18 cellular contexts compared by ENCODE assay signal in the genomic region with DNA sequence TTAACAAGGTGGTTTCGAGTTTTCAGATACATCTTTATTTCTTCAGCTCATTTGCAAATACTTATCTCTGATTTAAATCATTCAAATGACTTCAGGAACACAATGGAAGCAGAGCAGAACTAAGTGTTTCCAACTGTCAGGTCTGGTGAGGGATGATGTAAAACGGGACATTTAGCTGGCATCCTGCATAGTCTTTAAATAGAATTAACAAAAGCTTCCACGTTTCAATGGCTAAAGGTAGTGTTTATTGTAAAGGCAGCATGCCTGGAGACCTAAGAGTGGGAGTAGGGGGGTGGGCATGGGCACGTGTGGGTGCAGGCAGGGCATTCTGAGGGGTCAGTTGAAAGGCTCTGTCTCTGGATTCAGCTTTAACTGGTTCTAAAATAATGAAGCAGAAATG.
DNase-seq lines count a peak whose midpoint lies in the region; ATAC-seq and TF ChIP-seq lines count a peak whose summit lies in the region.
"Had no signal": no experiment of that assay in that cellular context is flagged by ENCODE, and none has a peak within 500 bp of the region (broad histone marks: within the 10 kb centered on the region; RNA-seq: fewer than 3 reads in every experiment).

No MANE protein-coding gene starts in this region.

- H3K4me3 ChIP-seq in esophagus muscularis mucosa = no peak overlapping the region
- H3K4me3 ChIP-seq: Peyer's patch, SJCRH30 had no signal

- DNase-seq in NCI-H446 treated with DMSO at 0.1 percent for 48 hours (lab: John Stamatoyannopoulos, UW) (peak; percentile 30), NCI-H446 (lab: John Stamatoyannopoulos, UW) (no peak), NCI-H526 treated with DMSO at 0.1 percent for 48 hours (lab: John Stamatoyannopoulos, UW) (peak; percentile 71), esophagus muscularis mucosa (ENCODE audit: extremely low spot score) (no peak)
- DNase-seq in natural killer cell treated with Interleukin-12 subunit alpha and Interleukin-12 subunit beta and Interleukin-15 and Interleukin-18, amount 100 ng/mL, for 72 hours (ENCODE audit: low spot score) = no peak
- DNase-seq: EL, GF-D8, Kasumi-1, NCI-H1436, NCI-H2029, NCI-H2171, NCI-H774, Peyer's patch, SJCRH30 had no signal

- H3K27ac ChIP-seq in esophagus muscularis mucosa (replicated peaks in 1 of 4) = peak overlapping the region; percentile 45 to 66 (median 59)
- H3K27ac ChIP-seq: Peyer's patch, SJCRH30 had no signal

- peaks cover 0 to 87% (median 65%) of the 10 kb centered on the region in 4 donors for H3K4me1 ChIP-seq in esophagus muscularis mucosa
- H3K4me1 ChIP-seq: Peyer's patch, SJCRH30 had no signal

- no peaks in the 10 kb centered on the region for H3K27me3 Mint-ChIP-seq in natural killer cell treated with Interleukin-12 subunit alpha and Interleukin-12 subunit beta and Interleukin-15 and Interleukin-18, amount 100 ng/mL, for 72 hours
- H3K27me3 Mint-ChIP-seq: B cell had no signal

- intact Hi-C loops in esophagus muscularis mucosa (cut with DNase I) = loop anchor here (5.0 to 10.0 kb wide), 2 partner anchors 78 to 175 kb away; partner anchors contain the start of gene PLCB1

- 38% methylated on average over 4 of the region's 4 CpGs for WGBS in esophagus muscularis mucosa

- peaks cover 9 to 14% of the 10 kb centered on the region in 2 donors for H3K4me1 Mint-ChIP-seq in natural killer cell treated with Interleukin-12 subunit alpha and Interleukin-12 subunit beta and Interleukin-15 and Interleukin-18, amount 100 ng/mL, for 72 hours (ENCODE audit: low read depth in 2 of 2)
- H3K4me1 Mint-ChIP-seq: B cell had no signal

- no peaks in the 10 kb centered on the region for H3K9me3 Mint-ChIP-seq in natural killer cell treated with Interleukin-12 subunit alpha and Interleukin-12 subunit beta and Interleukin-15 and Interleukin-18, amount 100 ng/mL, for 72 hours
- H3K9me3 Mint-ChIP-seq: T-helper 1 cell treated with Interleukin-12 subunit alpha and Interleukin-12 subunit beta and Interleukin-4 antibody, amounts not matched to agents 30 μg/mL and 1 μg/mL, for 36 hours had no signal

- TF ChIP-seq CTCF in esophagus muscularis mucosa (IDR thresholded peaks at IDR 0.05) = no peak

- H3K9me3 ChIP-seq in esophagus muscularis mucosa = no peaks in the 10 kb centered on the region
- H3K9me3 ChIP-seq: Peyer's patch, SJCRH30 had no signal

- TF ChIP-seq EP300 in esophagus muscularis mucosa (IDR thresholded peaks at IDR 0.05) = no peak

- no peak overlapping the region for H3K27ac Mint-ChIP-seq in natural killer cell treated with Interleukin-12 subunit alpha and Interleukin-12 subunit beta and Interleukin-15 and Interleukin-18, amount 100 ng/mL, for 72 hours
- H3K27ac Mint-ChIP-seq: B cell; T-helper 1 cell treated with Interleukin-12 subunit alpha and Interleukin-12 subunit beta and Interleukin-4 antibody, amounts not matched to agents 30 μg/mL and 1 μg/mL, for 36 hours had no signal

- no peak for TF ChIP-seq POLR2A in esophagus muscularis mucosa (IDR thresholded peaks at IDR 0.05; ENCODE audit: low read depth)

- no peaks in the 10 kb centered on the region for H3K36me3 ChIP-seq in esophagus muscularis mucosa
- H3K36me3 ChIP-seq: Peyer's patch, SJCRH30 had no signal

- no peaks in the 10 kb centered on the region for H3K27me3 ChIP-seq in esophagus muscularis mucosa
- H3K27me3 ChIP-seq: Peyer's patch, SJCRH30 had no signal

- ATAC-seq in GM18907 (IDR thresholded peaks at IDR 0.05; ENCODE audit: unreplicated experiment) (no peak), HG03280 (IDR thresholded peaks at IDR 0.05; ENCODE audit: unreplicated experiment) (no peak)
- no peak for ATAC-seq in natural killer cell treated with Interleukin-12 subunit alpha and Interleukin-12 subunit beta and Interleukin-15 and Interleukin-18, amount 100 ng/mL, for 72 hours

- no peaks in the 10 kb centered on the region for H3K36me3 Mint-ChIP-seq in natural killer cell treated with Interleukin-12 subunit alpha and Interleukin-12 subunit beta and Interleukin-15 and Interleukin-18, amount 100 ng/mL, for 72 hours

- H3K4me3 Mint-ChIP-seq in natural killer cell treated with Interleukin-12 subunit alpha and Interleukin-12 subunit beta and Interleukin-15 and Interleukin-18, amount 100 ng/mL, for 72 hours = no peak overlapping the region
- H3K4me3 Mint-ChIP-seq: B cell; T-helper 1 cell treated with Interleukin-12 subunit alpha and Interleukin-12 subunit beta and Interleukin-4 antibody, amounts not matched to agents 30 μg/mL and 1 μg/mL, for 36 hours had no signal

Comparison
In these comparisons a context has a peak if more than half of its experiments do, and no peak if none do; other contexts are left out.
1. DNase-seq: peak in NCI-H446 treated with DMSO at 0.1 percent for 48 hours (single experiment) and NCI-H526 treated with DMSO at 0.1 percent for 48 hours (single experiment); none in NCI-H446 (0 of 2), esophagus muscularis mucosa (single experiment) and natural killer cell treated with Interleukin-12 subunit alpha and Interleukin-12 subunit beta and Interleukin-15 and Interleukin-18, amount 100 ng/mL, for 72 hours (single experiment).